In the genomic region with DNA sequence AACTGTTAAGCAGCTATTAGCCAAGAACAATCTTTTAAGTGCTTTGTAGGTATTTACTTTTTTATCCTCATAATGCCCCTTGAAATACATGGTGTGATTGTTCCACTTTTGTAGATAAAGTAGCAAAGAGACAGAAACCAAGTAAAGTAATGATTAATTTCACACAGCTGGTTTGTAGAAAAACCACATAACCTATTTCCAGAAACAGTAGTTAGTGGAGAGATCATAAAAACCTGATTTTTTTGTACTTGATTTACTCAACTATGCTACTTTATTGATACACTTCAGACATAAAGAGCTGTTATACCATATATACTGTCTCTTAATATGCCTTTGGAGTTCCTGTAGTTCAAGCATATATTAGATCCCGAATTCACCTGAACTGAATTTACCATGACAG, we compare ENCODE assay signal across 32 cellular contexts.
"Had no signal": no experiment of that assay in that cellular context is flagged by ENCODE, and none has a peak within 500 bp of the region (broad histone marks: within the 10 kb centered on the region; RNA-seq: fewer than 3 reads in every experiment).

No MANE protein-coding gene starts in this region.

- H3K27ac Mint-ChIP-seq: activated CD4-positive, alpha-beta memory T cell treated with anti-CD3 and anti-CD28 coated beads, Interleukin-2, amount 10 ng/mL, durations not matched to agents 7 days and 5 days; activated T-helper 17 cell treated with anti-CD3 and anti-CD28 coated beads, Interleukin-2, amount 50 U/mL, for 72 hours had no signal

- H3K4me3 ChIP-seq: colonic mucosa, PC-9, SJCRH30, SK-N-MC had no signal

- H3K36me3 ChIP-seq: brain microvascular endothelial cell, colonic mucosa, SJCRH30, WERI-Rb-1 had no signal

- ATAC-seq: activated T-helper 17 cell treated with anti-CD3 and anti-CD28 coated beads, Interleukin-2, amount 50 U/mL, for 72 hours had no signal

- H3K9me3 ChIP-seq: colonic mucosa, SJCRH30 had no signal

- H3K4me1 ChIP-seq: colonic mucosa had no signal

- H3K27me3 Mint-ChIP-seq: activated CD4-positive, alpha-beta memory T cell treated with anti-CD3 and anti-CD28 coated beads, Interleukin-2, amount 10 ng/mL, durations not matched to agents 7 days and 5 days; activated T-helper 17 cell treated with anti-CD3 and anti-CD28 coated beads, Interleukin-2, amount 50 U/mL, for 72 hours; central memory CD8-positive, alpha-beta T cell had no signal

- H3K4me2 ChIP-seq: PC-9 had no signal

- DNase-seq: activated CD4-positive, alpha-beta memory T cell treated with anti-CD3 and anti-CD28 coated beads, Interleukin-2, amount 10 ng/mL, durations not matched to agents 7 days and 5 days; activated CD4-positive, alpha-beta T cell treated with anti-CD3 and anti-CD28 coated beads for 1 hour; activated CD4-positive, alpha-beta T cell treated with anti-CD3 and anti-CD28 coated beads for 48 hours; activated CD4-positive, CD25-positive, alpha-beta regulatory T cell; activated CD8-positive, alpha-beta memory T cell treated with anti-CD3 and anti-CD28 coated beads, Interleukin-2, amount 50 U/mL, for 4 hours; activated effector memory CD4-positive, alpha-beta T cell treated with anti-CD3 and anti-CD28 coated beads, Interleukin-2, amount 50 U/mL, for 16 hours; activated naive CD4-positive, alpha-beta T cell; activated T-cell treated with anti-CD3 and anti-CD28 coated beads for 4 hours; activated T-cell treated with anti-CD3 and anti-CD28 coated beads, Interleukin-2, amount 50 U/mL, for 48 hours; amniotic stem cell; aorta; brain microvascular endothelial cell; colonic mucosa; NCI-H1092 treated with DMSO at 0.1 percent for 48 hours; NCI-H1417; NCI-H146; NCI-H187; NCI-H2029 treated with DMSO at 0.1 percent for 48 hours; NCI-H2107; NCI-H2171; NCI-H510A; NCI-H526; NCI-H748 treated with DMSO at 0.1 percent for 48 hours; PC-9; Right ventricle myocardium superior; SJCRH30; T1000; WERI-Rb-1 had no signal

- H3K27me3 ChIP-seq: brain microvascular endothelial cell, colonic mucosa, SJCRH30 had no signal

- H3K27ac ChIP-seq: brain microvascular endothelial cell, colonic mucosa, PC-9, SJCRH30, SK-N-MC, WERI-Rb-1 had no signal

- H3K4me1 Mint-ChIP-seq: activated CD4-positive, alpha-beta memory T cell treated with anti-CD3 and anti-CD28 coated beads, Interleukin-2, amount 10 ng/mL, durations not matched to agents 7 days and 5 days; activated T-helper 17 cell treated with anti-CD3 and anti-CD28 coated beads, Interleukin-2, amount 50 U/mL, for 72 hours; central memory CD8-positive, alpha-beta T cell had no signal

- H3K9me3 Mint-ChIP-seq: activated CD4-positive, alpha-beta memory T cell treated with anti-CD3 and anti-CD28 coated beads, Interleukin-2, amount 10 ng/mL, durations not matched to agents 7 days and 5 days; activated naive CD4-positive, alpha-beta T cell treated with anti-CD3 and anti-CD28 coated beads, Interleukin-2, amount 50 U/mL, for 72 hours; activated T-helper 17 cell treated with anti-CD3 and anti-CD28 coated beads, Interleukin-2, amount 50 U/mL, for 72 hours; central memory CD8-positive, alpha-beta T cell had no signal

- H3K4me3 Mint-ChIP-seq: activated CD4-positive, alpha-beta memory T cell treated with anti-CD3 and anti-CD28 coated beads, Interleukin-2, amount 10 ng/mL, durations not matched to agents 7 days and 5 days; activated T-helper 17 cell treated with anti-CD3 and anti-CD28 coated beads, Interleukin-2, amount 50 U/mL, for 72 hours; central memory CD8-positive, alpha-beta T cell had no signal

- H3K36me3 Mint-ChIP-seq: activated naive CD4-positive, alpha-beta T cell treated with anti-CD3 and anti-CD28 coated beads, Interleukin-2, amount 50 U/mL, for 72 hours had no signal

- H2AFZ ChIP-seq: PC-9 had no signal
